ENCODE assay signal across 21 cellular contexts in genomic region chr17:15513859-15514446, GRCh38. TPM values are rescaled to one million over a fixed set of nuclear protein-coding genes. Genes with fewer than 3 reads are reported as not detected.
DNase-seq lines count a peak whose midpoint lies in the region; ATAC-seq and TF ChIP-seq lines count a peak whose summit lies in the region.
"Had no signal": no experiment of that assay in that cellular context is flagged by ENCODE, and none has a peak within 500 bp of the region (broad histone marks: within the 10 kb centered on the region; RNA-seq: fewer than 3 reads in every experiment).

No MANE protein-coding gene starts in this region.

- H3K4me3 ChIP-seq in IMR-90 (ENCODE audit: insufficient read depth, low read depth, low read length), result no peak overlapping the region
- no peak overlapping the region for H3K4me3 ChIP-seq in right cardiac atrium (ENCODE audit: low read length)
- no peak overlapping the region for H3K4me3 ChIP-seq in adrenal gland
- H3K4me3 ChIP-seq: A549, heart left ventricle had no signal

- no peaks in the 10 kb centered on the region for H3K27me3 Mint-ChIP-seq in mesothelial cell of epicardium (ENCODE audit: low read depth)
- H3K27me3 Mint-ChIP-seq: activated CD4-positive, alpha-beta memory T cell treated with anti-CD3 and anti-CD28 coated beads for 36 hours; activated naive CD8-positive, alpha-beta T cell; CD4-positive, alpha-beta T cell; progenitor cell of endocrine pancreas had no signal

- in situ Hi-C loops in IMR-90 (cut with MboI; ENCODE audit: low sequenced_read_pairs), result no loop called here

- no peak overlapping the region; the same call in 2 of the 3 replicates for H2BK15ac ChIP-seq in IMR-90 (ENCODE audit: low read depth, low read length)

- H2AFZ ChIP-seq in IMR-90 (replicated peaks; ENCODE audit: low read length, poor library complexity), result no peak overlapping the region

- H3K79me1 ChIP-seq in IMR-90 (ENCODE audit: low read depth in 1 of 2, low read length in 2 of 2), result peaks cover 24 to 49% of the 10 kb centered on the region in 2 experiments

- CTCF ChIA-PET in IMR-90 (lab: Yijun Ruan, JAX), result interaction anchor here (1.9 kb wide), 1 partner anchor 11 kb away, joined by 9 read pairs; no protein-coding TSS in a partner anchor

- peak overlapping the region; percentile 14; the same call in 1 of the 2 replicates for H3K14ac ChIP-seq in IMR-90 (replicated peaks; ENCODE audit: low read depth, low read length)

- peak overlapping the region; percentile 49; the same call in 1 of the 2 replicates for H3K18ac ChIP-seq in IMR-90 (ENCODE audit: low read depth, low read length)

- peaks cover 11% of the 10 kb centered on the region for H3K4me1 Mint-ChIP-seq in mesothelial cell of epicardium

- no peak overlapping the region for H3K9ac ChIP-seq in IMR-90 (ENCODE audit: low read depth, low read length)

- TF ChIP-seq POLR2A in IMR-90 (IDR thresholded peaks at IDR 0.05; ENCODE audit: low read depth, low read length), result no peak
- no peak for TF ChIP-seq POLR2A in adrenal gland (IDR thresholded peaks at IDR 0.05)

- H3K27ac Mint-ChIP-seq in mesothelial cell of epicardium, result peak overlapping the region; percentile 37
- H3K27ac Mint-ChIP-seq: activated CD4-positive, alpha-beta memory T cell treated with anti-CD3 and anti-CD28 coated beads for 36 hours; activated naive CD8-positive, alpha-beta T cell; CD4-positive, alpha-beta T cell; progenitor cell of endocrine pancreas had no signal

- no peak overlapping the region for H4K91ac ChIP-seq in IMR-90 (ENCODE audit: insufficient read depth, low read depth, low read length)

- H3K27me3 ChIP-seq in IMR-90 (ENCODE audit: control insufficient read depth, insufficient read depth, low read length), result no peaks in the 10 kb centered on the region
- no peaks in the 10 kb centered on the region for H3K27me3 ChIP-seq in right cardiac atrium (ENCODE audit: control insufficient read depth, insufficient read depth)
- no peaks in the 10 kb centered on the region for H3K27me3 ChIP-seq in adrenal gland
- H3K27me3 ChIP-seq: heart left ventricle had no signal

- no peaks in the 10 kb centered on the region for H4K20me1 ChIP-seq in IMR-90 (ENCODE audit: insufficient read depth, low read length)

- POLR2A ChIA-PET in IMR-90 (lab: Charles Lee; ENCODE audit: unreplicated experiment), result no interaction called here

- H3K23ac ChIP-seq in IMR-90 (ENCODE audit: low read depth, low read length), result 0 out of 2 replicates have a peak overlapping the region, but pooled peaks have one; percentile 3

- H2AK5ac ChIP-seq in IMR-90 (ENCODE audit: low read depth, low read length), result peak overlapping the region; percentile 2; the same call in 1 of the 2 replicates

- H3K36me3 Mint-ChIP-seq in mesothelial cell of epicardium, result peaks cover 43% of the 10 kb centered on the region

- no peak overlapping the region for H3K4me3 Mint-ChIP-seq in mesothelial cell of epicardium
- H3K4me3 Mint-ChIP-seq: activated CD4-positive, alpha-beta memory T cell treated with anti-CD3 and anti-CD28 coated beads for 36 hours; activated naive CD8-positive, alpha-beta T cell; activated T-cell treated with anti-CD3 and anti-CD28 coated beads, Interleukin-2, amount 50 U/mL, for 4 hours; CD4-positive, alpha-beta T cell had no signal

- H2AK9ac ChIP-seq in IMR-90 (replicated peaks; ENCODE audit: low read depth, low read length, poor library complexity), result peak overlapping the region; percentile 43

- BruUV-seq in IMR-90 (replicated peaks; lab: Mats Ljungman, UMichigan), result no TSS peak

- H2BK120ac ChIP-seq in IMR-90 (ENCODE audit: low read depth, low read length), result peak overlapping the region; percentile 13; the same call in 1 of the 2 replicates

- peak overlapping the region; percentile 12 for H3K4me2 ChIP-seq in IMR-90 (ENCODE audit: low read depth, low read length)
- H3K4me2 ChIP-seq: A549 had no signal

- DNase-seq in IMR-90 (peak; percentile 24), dedifferentiated amniotic fluid mesenchymal stem cell (ENCODE audit: extremely low spot score) (peak; percentile 8), mesothelial cell of epicardium (ENCODE audit: low spot score in 2 of 2, unreplicated experiment in 2 of 2) (no peak), superior temporal gyrus (ENCODE audit: extremely low spot score) (peak; percentile 65), right cardiac atrium (no peak), adrenal gland (no peak)
- no peak for DNase-seq in central memory CD4-positive, alpha-beta T cell
- DNase-seq: activated CD4-positive, alpha-beta memory T cell treated with anti-CD3 and anti-CD28 coated beads for 36 hours; activated T-cell treated with anti-CD3 and anti-CD28 coated beads, Interleukin-2, amount 50 U/mL, for 4 hours; CD4-positive, alpha-beta T cell; cortex of kidney; DMS79; heart left ventricle; kidney; NCI-H146; NCI-H345; RPMI8226 had no signal

- H4K5ac ChIP-seq in IMR-90 (ENCODE audit: low read depth, low read length), result peak overlapping the region; percentile 22; the same call in 1 of the 2 replicates

- peak overlapping the region; percentile 6; the same call in 1 of the 2 replicates for H2BK20ac ChIP-seq in IMR-90 (ENCODE audit: low read depth, low read length)

- peak overlapping the region in 1 of 2 experiments; percentile 10; a peak in 1 of 4 replicates for H4K8ac ChIP-seq in IMR-90 (ENCODE audit: low read depth in 2 of 2, low read length in 2 of 2)

- intact Hi-C loops in IMR-90 (cut with micrococcal nuclease) (no loop called here), right cardiac atrium (cut with DNase I) (no loop called here), adrenal gland (cut with DNase I) (no loop called here)

- ATAC-seq in IMR-90 (ENCODE audit: low read depth) (peak; percentile 25; the same call in 1 of the 2 replicates), HG03439 (IDR thresholded peaks at IDR 0.05; ENCODE audit: unreplicated experiment) (no peak), right cardiac atrium (no peak)
- ATAC-seq: A549; activated T-cell treated with anti-CD3 and anti-CD28 coated beads, Interleukin-2, amount 50 U/mL, for 4 hours; heart left ventricle had no signal

- H3K9me3 Mint-ChIP-seq in mesothelial cell of epicardium, result peaks cover 8% of the 10 kb centered on the region
- H3K9me3 Mint-ChIP-seq: activated CD4-positive, alpha-beta memory T cell treated with anti-CD3 and anti-CD28 coated beads for 36 hours; activated T-cell treated with anti-CD3 and anti-CD28 coated beads, Interleukin-2, amount 50 U/mL, for 4 hours; CD4-positive, alpha-beta T cell had no signal

- TF ChIP-seq CTCF in IMR-90 (conservative IDR thresholded peaks at IDR 0.05; ENCODE audit: low read depth, low read length) (no peak), mesothelial cell of epicardium (IDR thresholded peaks at IDR 0.05; ENCODE audit: unreplicated experiment) (no peak), adrenal gland (IDR thresholded peaks at IDR 0.05) (no peak)

- peak overlapping the region; percentile 30; the same call in 1 of the 2 replicates for H3K4ac ChIP-seq in IMR-90 (ENCODE audit: low read depth, low read length)

- peaks cover 20% of the 10 kb centered on the region for H3K9me1 ChIP-seq in IMR-90 (ENCODE audit: insufficient read depth, low read length)

- dilution Hi-C loops in IMR-90 (cut with HindIII; ENCODE audit: low sequenced_read_pairs, unreplicated experiment), result no loop called here

- H3K36me3 ChIP-seq in IMR-90 (ENCODE audit: control insufficient read depth, insufficient read depth, low read length), result peaks cover 17% of the 10 kb centered on the region
- peaks cover 0 to 7% of the 10 kb centered on the region in 2 donors for H3K36me3 ChIP-seq in adrenal gland (replicated peaks in 1 of 2)

- 20% methylated on average over 2 of the region's 9 CpGs; no CpG with 5 or more reads in 1 of the 2 experiments for WGBS in IMR-90 (ENCODE audit: extremely low coverage in 2 of 2, insufficient read length in 1 of 2), 2 experiments
- WGBS in right cardiac atrium, result 69% methylated on average over 9 of the region's 9 CpGs
- 77 to 83% (median 78%) methylated on average over 9 of the region's 9 CpGs for WGBS in adrenal gland, 4 donors

- H3K27ac ChIP-seq in IMR-90 (ENCODE audit: insufficient read depth, low read length) (no peak overlapping the region), right cardiac atrium (ENCODE audit: low read length) (no peak overlapping the region), adrenal gland (peak overlapping the region in 1 of 5 donors; percentile 67)
- H3K27ac ChIP-seq: A549 had no signal

- H3K9me3 ChIP-seq in IMR-90 (ENCODE audit: control insufficient read depth, insufficient read depth, low read length), result peaks cover 8% of the 10 kb centered on the region; the same call in 1 of the 2 replicates
- no peaks in the 10 kb centered on the region for H3K9me3 ChIP-seq in right cardiac atrium (ENCODE audit: control insufficient read depth, low read length)
- H3K9me3 ChIP-seq in adrenal gland (replicated peaks in 1 of 3), result no peaks in the 10 kb centered on the region
- H3K9me3 ChIP-seq: A549, heart left ventricle had no signal

- peaks cover 21% of the 10 kb centered on the region for H3K4me1 ChIP-seq in IMR-90 (ENCODE audit: control insufficient read depth, insufficient read depth, low read length)
- H3K4me1 ChIP-seq in right cardiac atrium (ENCODE audit: control insufficient read depth, insufficient read depth, low read length), result no peaks in the 10 kb centered on the region
- peaks cover 0 to 25% of the 10 kb centered on the region in 2 donors for H3K4me1 ChIP-seq in adrenal gland (replicated peaks in 1 of 2)

- no peak for TF ChIP-seq RAD21 in IMR-90 (IDR thresholded peaks at IDR 0.05; ENCODE audit: low read length)

- H3K56ac ChIP-seq in IMR-90 (ENCODE audit: extremely low read depth, insufficient read depth, low read length), result no peak overlapping the region

- peak overlapping the region; percentile 4 for H2BK5ac ChIP-seq in IMR-90 (ENCODE audit: low read depth, low read length, poor library complexity, severe bottlenecking)

RNA-seq across cellular contexts. Expression of gene CDRT4, which starts 46.5 kb away (rescaled TPM):
- total RNA-seq in IMR-90 (2012; rRNA removed) (0.56 and 0.90 TPM in 2 replicates), mesothelial cell of epicardium (34.1 to 39.7 TPM (median 34.8 TPM) in 3 replicates), right cardiac atrium (1 to 10 TPM; 1.4 to 3.6 (median 2.3) TPM), adrenal gland (10 to 100 TPM in 4 of 8 donors, 1 to 10 TPM in 4; 1.5 to 18.8 (median 9.0) TPM)
- polyA plus RNA-seq in IMR-90 (2012; rRNA removed) (2.7 and 3.7 TPM in 2 replicates), right cardiac atrium (2.7 TPM), adrenal gland (10 to 100 TPM; 16.0 to 49.6 (median 36.9) TPM)
- polyA plus RNA-seq in IMR-90 (2012; cell fraction: cytosol; rRNA removed), result 0.13 and 0.50 TPM in 2 replicates
- polyA plus RNA-seq in IMR-90 (2012; cell fraction: nucleus; rRNA removed; ENCODE audit: low replicate concordance), result 27.7 and 76.4 TPM in 2 replicates

RNA-seq across cellular contexts. Expression of gene TVP23C, which starts 49.3 kb away (rescaled TPM):
- total RNA-seq in IMR-90 (2012; rRNA removed) (12.0 and 22.5 TPM in 2 replicates), mesothelial cell of epicardium (61.1 to 66.4 TPM (median 62.0 TPM) in 3 replicates), right cardiac atrium (1 to 10 TPM; 5.4 to 9.0 (median 6.8) TPM), adrenal gland (10 to 100 TPM in 6 of 8 donors, 1 to 10 TPM in 2; 4.0 to 51.8 (median 18.7) TPM)
- polyA plus RNA-seq in IMR-90 (2012; rRNA removed) (3.6 and 7.5 TPM in 2 replicates), right cardiac atrium (3.5 TPM), adrenal gland (10 to 100 TPM; 10.4 to 17.9 (median 11.9) TPM)
- polyA plus RNA-seq in IMR-90 (2012; cell fraction: cytosol; rRNA removed), result 0.84 and 1.8 TPM in 2 replicates
- polyA plus RNA-seq in IMR-90 (2012; cell fraction: nucleus; rRNA removed; ENCODE audit: low replicate concordance), result 9.5 and 19.7 TPM in 2 replicates

Comparison
In these comparisons a context has a peak if more than half of its experiments do, and no peak if none do; other contexts are left out.
1. DNase-seq: peak in IMR-90 (single experiment), dedifferentiated amniotic fluid mesenchymal stem cell (single experiment) and superior temporal gyrus (single experiment); none in mesothelial cell of epicardium (0 of 2), central memory CD4-positive, alpha-beta T cell (single experiment), right cardiac atrium (0 of 3) and adrenal gland (0 of 7).